17 cellular contexts compared by ENCODE assay signal in the genomic region with DNA sequence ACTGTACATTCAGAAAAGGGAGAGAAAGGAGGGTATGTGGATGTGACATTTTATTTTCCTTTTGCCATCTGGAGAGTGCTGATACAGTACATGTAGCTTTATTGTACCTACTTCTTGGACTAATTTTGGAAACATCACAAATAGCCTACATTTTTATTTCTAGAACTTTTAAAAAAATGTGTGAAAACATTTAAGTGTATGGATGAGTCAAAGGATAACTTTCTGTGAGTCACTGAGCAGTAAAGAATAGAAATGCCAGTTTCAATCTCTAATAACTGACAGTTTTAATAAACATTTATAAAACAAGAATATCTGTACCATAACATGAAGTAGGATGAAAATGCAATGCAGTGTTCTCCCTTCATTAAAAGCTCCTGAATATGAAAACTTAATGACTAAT.
"Had no signal": no experiment of that assay in that cellular context is flagged by ENCODE, and none has a peak within 500 bp of the region (broad histone marks: within the 10 kb centered on the region; RNA-seq: fewer than 3 reads in every experiment).

No MANE protein-coding gene starts in this region.

- H3K36me3 Mint-ChIP-seq: activated naive CD8-positive, alpha-beta T cell; immature natural killer cell; stimulated activated naive B cell treated with anti-CD40 and anti-IgM and Interleukin-4, amounts not matched to agents 10 μg/mL and 1 μg/mL and 100 μg/mL, for 72 hours had no signal

- H3K4me3 ChIP-seq: sigmoid colon, spleen, tibial artery had no signal

- H3K27me3 Mint-ChIP-seq: activated CD4-positive, alpha-beta T cell treated with anti-CD3 and anti-CD28 coated beads, Interleukin-2, amount 10 ng/mL, durations not matched to agents 7 days and 5 days; activated naive CD8-positive, alpha-beta T cell; stimulated activated naive B cell treated with anti-CD40 and anti-IgM and Interleukin-4, amounts not matched to agents 10 μg/mL and 1 μg/mL and 100 μg/mL, for 72 hours had no signal

- ATAC-seq: esophagus mucosa; left ventricle myocardium superior; stimulated activated naive B cell treated with anti-CD40 and anti-IgM and Interleukin-4, amounts not matched to agents 10 μg/mL and 1 μg/mL and 100 μg/mL, for 72 hours had no signal

- H3K4me3 Mint-ChIP-seq: activated CD4-positive, alpha-beta T cell treated with anti-CD3 and anti-CD28 coated beads, Interleukin-2, amount 10 ng/mL, durations not matched to agents 7 days and 5 days; activated naive CD8-positive, alpha-beta T cell; immature natural killer cell; stimulated activated naive B cell treated with anti-CD40 and anti-IgM and Interleukin-4, amounts not matched to agents 10 μg/mL and 1 μg/mL and 100 μg/mL, for 72 hours had no signal

- H3K27ac Mint-ChIP-seq: activated CD4-positive, alpha-beta T cell treated with anti-CD3 and anti-CD28 coated beads, Interleukin-2, amount 10 ng/mL, durations not matched to agents 7 days and 5 days; activated naive CD8-positive, alpha-beta T cell; immature natural killer cell; stimulated activated naive B cell treated with anti-CD40 and anti-IgM and Interleukin-4, amounts not matched to agents 10 μg/mL and 1 μg/mL and 100 μg/mL, for 72 hours had no signal

- H3K9me3 Mint-ChIP-seq: activated CD4-positive, alpha-beta T cell treated with anti-CD3 and anti-CD28 coated beads, Interleukin-2, amount 10 ng/mL, durations not matched to agents 7 days and 5 days; stimulated activated naive B cell treated with anti-CD40 and anti-IgM and Interleukin-4, amounts not matched to agents 10 μg/mL and 1 μg/mL and 100 μg/mL, for 72 hours had no signal

- H3K4me1 Mint-ChIP-seq: activated CD4-positive, alpha-beta T cell treated with anti-CD3 and anti-CD28 coated beads, Interleukin-2, amount 10 ng/mL, durations not matched to agents 7 days and 5 days; immature natural killer cell; stimulated activated naive B cell treated with anti-CD40 and anti-IgM and Interleukin-4, amounts not matched to agents 10 μg/mL and 1 μg/mL and 100 μg/mL, for 72 hours had no signal

- DNase-seq: activated CD4-positive, alpha-beta T cell treated with anti-CD3 and anti-CD28 coated beads, Interleukin-2, amount 10 ng/mL, durations not matched to agents 7 days and 5 days; activated CD8-positive, alpha-beta memory T cell treated with anti-CD3 and anti-CD28 coated beads for 24 hours; activated CD8-positive, alpha-beta memory T cell treated with anti-CD3 and anti-CD28 coated beads, Interleukin-2, amount 50 U/mL, for 48 hours; activated gamma-delta T cell treated with Interleukin-2 at 50 U/mL for 16 hours; effector CD4-positive, alpha-beta T cell; immature natural killer cell; kidney glomerular epithelial cell; left ventricle myocardium superior; occipital lobe; posterior cingulate gyrus; sigmoid colon; spleen; stimulated activated CD4-positive, alpha-beta T cell treated with anti-CD3 and anti-CD28 coated beads, Interleukin-4, amount 100 ng/mL, for 4 hours; stimulated activated naive B cell treated with anti-CD40 and anti-IgM and Interleukin-4, amounts not matched to agents 10 μg/mL and 1 μg/mL and 100 μg/mL, for 72 hours; tibial artery had no signal
